Comparison of ENCODE assay signal across 1 cellular context in genomic region chr12:65278576-65279386, GRCh38.
TF ChIP-seq lines count a peak whose summit lies in the region.

TSS of gene MSRB3 (plus strand) at chr12:65278683. CDS start at chr12:65308580, 29,897 bp downstream.

TF ChIP-seq in HepG2, 621 proteins besides CTCF, POLR2A, EP300 and RAD21 (continued from another document and continues in another):
- TF ChIP-seq ARID5B (CRISPR knock-in tag; IDR thresholded peaks at IDR 0.05), result peak; percentile 33; the same call in 1 of the 2 replicates
- TF ChIP-seq MAZ (IDR thresholded peaks at IDR 0.05; ENCODE audit: borderline replicate concordance, low read depth, low read length), result no peak
- TF ChIP-seq MAZ (CRISPR knock-in tag; IDR thresholded peaks at IDR 0.05; ENCODE audit: low read depth), result peak; percentile 60; the same call in 1 of the 2 replicates
- peak; percentile 64; the same call in 1 of the 2 replicates for TF ChIP-seq TBX2 (CRISPR knock-in tag; IDR thresholded peaks at IDR 0.05; ENCODE audit: borderline replicate concordance)
- 0 out of 2 replicates have a peak, but pooled peaks have one; percentile 60 for TF ChIP-seq EZH2 (conservative IDR thresholded peaks at IDR 0.05; ENCODE audit: low read depth, low read length)
- TF ChIP-seq GABPB1 (CRISPR knock-in tag; IDR thresholded peaks at IDR 0.05), result peak; percentile 59; the same call in 1 of the 2 replicates
- 0 out of 2 replicates have a peak, but pooled peaks have one; percentile 10 for TF ChIP-seq ZNF501 (CRISPR knock-in tag; IDR thresholded peaks at IDR 0.05)
- peak in 1 of 2 experiments; percentile 39; a peak in 1 of 4 replicates for TF ChIP-seq HMGXB4 (CRISPR knock-in tag; IDR thresholded peaks at IDR 0.05; ENCODE audit: borderline replicate concordance in 1 of 2, low read depth in 1 of 2)
- TF ChIP-seq ZFX (CRISPR knock-in tag; IDR thresholded peaks at IDR 0.05; ENCODE audit: low read depth), result peak; percentile 41; the same call in 1 of the 2 replicates
- no peak for TF ChIP-seq PREB (CRISPR knock-in tag; IDR thresholded peaks at IDR 0.05)
- peak; percentile 37; the same call in 1 of the 2 replicates for TF ChIP-seq POGZ (CRISPR knock-in tag; IDR thresholded peaks at IDR 0.05)
- TF ChIP-seq PATZ1 (CRISPR knock-in tag; IDR thresholded peaks at IDR 0.05), result 0 out of 2 replicates have a peak, but pooled peaks have one; percentile 43
- TF ChIP-seq ZNF558 (CRISPR knock-in tag; IDR thresholded peaks at IDR 0.05; ENCODE audit: borderline replicate concordance), result peak; percentile 62; the same call in 1 of the 2 replicates
- peak; percentile 13; the same call in 1 of the 2 replicates for TF ChIP-seq ZBTB7B (CRISPR knock-in tag; IDR thresholded peaks at IDR 0.05)
- no peak for TF ChIP-seq ZNF510 (CRISPR knock-in tag; IDR thresholded peaks at IDR 0.05; ENCODE audit: low read depth)
- TF ChIP-seq HOXA9 (CRISPR knock-in tag; IDR thresholded peaks at IDR 0.05; ENCODE audit: borderline replicate concordance), result no peak
- TF ChIP-seq TIGD3 (CRISPR knock-in tag; IDR thresholded peaks at IDR 0.05; ENCODE audit: borderline replicate concordance), result no peak
- TF ChIP-seq KMT2A (CRISPR knock-in tag; IDR thresholded peaks at IDR 0.05), result peak; percentile 9; the same call in 1 of the 2 replicates
- TF ChIP-seq MAX (IDR thresholded peaks at IDR 0.05), result peak; percentile 34; the same call in 1 of the 2 replicates
- 0 out of 2 replicates have a peak, but pooled peaks have one; percentile 14 for TF ChIP-seq E2F5 (CRISPR knock-in tag; conservative IDR thresholded peaks at IDR 0.05)
- TF ChIP-seq TMF1 (CRISPR knock-in tag; IDR thresholded peaks at IDR 0.05; ENCODE audit: low read depth), result 0 out of 2 replicates have a peak, but pooled peaks have one; percentile 24
- peak; percentile 62; the same call in 1 of the 2 replicates for TF ChIP-seq ZSCAN5A (CRISPR knock-in tag; IDR thresholded peaks at IDR 0.05; ENCODE audit: borderline replicate concordance)
- TF ChIP-seq ZNF274 (CRISPR knock-in tag; IDR thresholded peaks at IDR 0.05), result peak; percentile 57; the same call in 1 of the 2 replicates
- TF ChIP-seq RNF2 (conservative IDR thresholded peaks at IDR 0.05; ENCODE audit: low read depth), result no peak
- TF ChIP-seq BRF2 (CRISPR knock-in tag; IDR thresholded peaks at IDR 0.05), result peak; percentile 32; the same call in 1 of the 2 replicates
- TF ChIP-seq RBFOX2 (IDR thresholded peaks at IDR 0.05; ENCODE audit: low read depth, low read length), result peak; percentile 54
- 0 out of 2 replicates have a peak, but pooled peaks have one; percentile 29 for TF ChIP-seq ZC3H13 (CRISPR knock-in tag; IDR thresholded peaks at IDR 0.05)
- TF ChIP-seq ZBTB34 (CRISPR knock-in tag; IDR thresholded peaks at IDR 0.05), result 0 out of 2 replicates have a peak, but pooled peaks have one; percentile 27
- peak; percentile 53 for TF ChIP-seq ZFY (CRISPR knock-in tag; IDR thresholded peaks at IDR 0.05)
- 0 out of 2 replicates have a peak, but pooled peaks have one; percentile 43 for TF ChIP-seq NR1H2 (CRISPR knock-in tag; IDR thresholded peaks at IDR 0.05; ENCODE audit: borderline replicate concordance, low read depth)
- TF ChIP-seq ZNF354B (CRISPR knock-in tag; IDR thresholded peaks at IDR 0.05), result peak; percentile 62; the same call in 1 of the 2 replicates
- 0 out of 2 replicates have a peak, but pooled peaks have one; percentile 20 for TF ChIP-seq ZNF564 (CRISPR knock-in tag; IDR thresholded peaks at IDR 0.05)
- peak; percentile 23; the same call in 1 of the 2 replicates for TF ChIP-seq ZNF768 (CRISPR knock-in tag; IDR thresholded peaks at IDR 0.05)
- 0 out of 2 replicates have a peak, but pooled peaks have one; percentile 23 for TF ChIP-seq ZBTB39 (CRISPR knock-in tag; IDR thresholded peaks at IDR 0.05)
- no peak for TF ChIP-seq LCORL (IDR thresholded peaks at IDR 0.05)
- peak; percentile 84 for TF ChIP-seq LCORL (CRISPR knock-in tag; IDR thresholded peaks at IDR 0.05)
- peak; percentile 59 for TF ChIP-seq HNRNPLL (IDR thresholded peaks at IDR 0.05; ENCODE audit: low read depth, low read length, poor library complexity, severe bottlenecking)
